Comparison of ENCODE assay signal across 15 cellular contexts in the genomic region with DNA sequence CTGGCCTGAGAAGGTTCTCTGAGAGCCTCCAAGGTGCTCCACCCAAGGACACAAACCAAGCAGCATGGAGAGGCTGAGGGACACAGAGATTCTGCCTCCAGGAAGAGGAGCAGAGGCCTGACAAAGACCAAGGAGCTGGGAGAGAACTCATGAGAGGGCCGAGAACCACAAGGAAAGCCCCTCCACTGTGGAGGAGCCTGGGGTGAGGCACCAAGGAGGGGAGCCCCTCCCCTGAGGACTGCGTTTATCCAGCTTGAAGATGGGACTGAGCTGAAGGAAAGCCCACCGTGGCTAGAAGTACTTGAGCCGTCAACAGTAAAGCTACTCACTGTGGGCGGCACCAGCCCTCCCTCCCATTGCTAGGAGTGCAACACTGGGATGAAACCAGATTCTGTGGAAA.
A peak's percentile ranks its signal among the peaks of the same experiment; 100 is the strongest.
DNase-seq lines count a peak whose midpoint lies in the region; ATAC-seq lines count a peak whose summit lies in the region.
"Had no signal": no experiment of that assay in that cellular context is flagged by ENCODE, and none has a peak within 500 bp of the region (broad histone marks: within the 10 kb centered on the region; RNA-seq: fewer than 3 reads in every experiment).

No MANE protein-coding gene starts in this region.

- H3K4me3 Mint-ChIP-seq in activated CD4-positive, alpha-beta T cell treated with anti-CD3 and anti-CD28 coated beads, Interleukin-2, amount 10 ng/mL, durations not matched to agents 24 days and 14 days = no peak overlapping the region
- no peak overlapping the region for H3K4me3 Mint-ChIP-seq in activated CD4-positive, alpha-beta T cell treated with anti-CD3 and anti-CD28 coated beads for 36 hours
- H3K4me3 Mint-ChIP-seq in CD4-positive, alpha-beta memory T cell = no peak overlapping the region

- H3K4me1 Mint-ChIP-seq in activated CD4-positive, alpha-beta T cell treated with anti-CD3 and anti-CD28 coated beads, Interleukin-2, amount 10 ng/mL, durations not matched to agents 24 days and 14 days = peaks cover 36% of the 10 kb centered on the region
- peaks cover 42% of the 10 kb centered on the region for H3K4me1 Mint-ChIP-seq in activated CD4-positive, alpha-beta T cell treated with anti-CD3 and anti-CD28 coated beads for 36 hours
- H3K4me1 Mint-ChIP-seq in CD4-positive, alpha-beta memory T cell = peaks cover 0 to 4% (median 2%) of the 10 kb centered on the region in 4 donors

- H3K9me3 ChIP-seq in CD4-positive, alpha-beta memory T cell (ENCODE audit: control insufficient read depth in 1 of 2, low read length in 2 of 2) = no peaks in the 10 kb centered on the region

- H3K27me3 Mint-ChIP-seq in activated CD4-positive, alpha-beta T cell treated with anti-CD3 and anti-CD28 coated beads, Interleukin-2, amount 10 ng/mL, durations not matched to agents 24 days and 14 days = no peaks in the 10 kb centered on the region
- H3K27me3 Mint-ChIP-seq in activated CD4-positive, alpha-beta T cell treated with anti-CD3 and anti-CD28 coated beads for 36 hours = no peaks in the 10 kb centered on the region
- peaks cover 0 to 12% of the 10 kb centered on the region in 2 donors for H3K27me3 Mint-ChIP-seq in CD4-positive, alpha-beta memory T cell

- H3K27ac Mint-ChIP-seq in activated CD4-positive, alpha-beta T cell treated with anti-CD3 and anti-CD28 coated beads, Interleukin-2, amount 10 ng/mL, durations not matched to agents 24 days and 14 days = peak overlapping the region; percentile 39
- no peak overlapping the region for H3K27ac Mint-ChIP-seq in activated CD4-positive, alpha-beta T cell treated with anti-CD3 and anti-CD28 coated beads for 36 hours
- peak overlapping the region in 1 of 7 donors; percentile 23 for H3K27ac Mint-ChIP-seq in CD4-positive, alpha-beta memory T cell

- no peaks in the 10 kb centered on the region for H3K36me3 Mint-ChIP-seq in activated CD4-positive, alpha-beta T cell treated with anti-CD3 and anti-CD28 coated beads, Interleukin-2, amount 10 ng/mL, durations not matched to agents 24 days and 14 days (ENCODE audit: low read depth)
- H3K36me3 Mint-ChIP-seq in activated CD4-positive, alpha-beta T cell treated with anti-CD3 and anti-CD28 coated beads for 36 hours (ENCODE audit: low read depth) = no peaks in the 10 kb centered on the region
- no peaks in the 10 kb centered on the region for H3K36me3 Mint-ChIP-seq in CD4-positive, alpha-beta memory T cell

- no peak overlapping the region for H3K4me3 ChIP-seq in CD4-positive, alpha-beta memory T cell (ENCODE audit: low read length in 2 of 2)
- H3K4me3 ChIP-seq: cardiac muscle cell had no signal

- peaks cover 12% of the 10 kb centered on the region for H3K9me3 Mint-ChIP-seq in activated CD4-positive, alpha-beta T cell treated with anti-CD3 and anti-CD28 coated beads, Interleukin-2, amount 10 ng/mL, durations not matched to agents 24 days and 14 days
- no peaks in the 10 kb centered on the region for H3K9me3 Mint-ChIP-seq in activated CD4-positive, alpha-beta T cell treated with anti-CD3 and anti-CD28 coated beads for 36 hours (ENCODE audit: low read depth)
- peaks cover 0 to 4% (median 0%) of the 10 kb centered on the region in 8 donors for H3K9me3 Mint-ChIP-seq in CD4-positive, alpha-beta memory T cell

- H3K36me3 ChIP-seq in CD4-positive, alpha-beta memory T cell (ENCODE audit: insufficient read depth, low read length) = no peaks in the 10 kb centered on the region
- H3K36me3 ChIP-seq: cardiac muscle cell had no signal

- H3K27me3 ChIP-seq in CD4-positive, alpha-beta memory T cell (ENCODE audit: insufficient read depth, low read length) = no peaks in the 10 kb centered on the region
- H3K27me3 ChIP-seq: cardiac muscle cell had no signal

- H3K27ac ChIP-seq in CD4-positive, alpha-beta memory T cell (ENCODE audit: low read depth, low read length) = no peak overlapping the region
- H3K27ac ChIP-seq: cardiac muscle cell, HL-60 had no signal

- POLR2A ChIA-PET in activated CD4-positive, alpha-beta T cell treated with anti-CD3 and anti-CD28 coated beads for 36 hours (lab: Charles Lee) = interaction anchor here (0.6 kb wide), 1 partner anchor 8 kb away, joined by 3 read pairs; no protein-coding TSS in a partner anchor
- POLR2A ChIA-PET in CD4-positive, alpha-beta memory T cell (lab: Charles Lee; ENCODE audit: partially characterized antibody) = no interaction called here

- intact Hi-C loops in activated CD4-positive, alpha-beta T cell treated with anti-CD3 and anti-CD28 coated beads, Interleukin-2, amount 10 ng/mL, durations not matched to agents 24 days and 14 days (cut with micrococcal nuclease) = loop anchor here (5.0 to 10.0 kb wide), 2 partner anchors 60 to 218 kb away; no protein-coding TSS in a partner anchor
- intact Hi-C loops in activated CD4-positive, alpha-beta T cell treated with anti-CD3 and anti-CD28 coated beads for 36 hours (cut with DNase I, micrococcal nuclease) = loop anchor here (5.0 to 10.0 kb wide), 4 partner anchors 50 to 205 kb away; no protein-coding TSS in a partner anchor
- intact Hi-C loops in left colon (cut with DNase I, micrococcal nuclease) = no loop called here
- intact Hi-C loops in CD4-positive, alpha-beta memory T cell (cut with micrococcal nuclease) = no loop called here

- H3K4me1 ChIP-seq in CD4-positive, alpha-beta memory T cell (ENCODE audit: insufficient read depth, low read length) = no peaks in the 10 kb centered on the region

- CTCF ChIA-PET in activated CD4-positive, alpha-beta T cell treated with anti-CD3 and anti-CD28 coated beads for 36 hours (lab: Charles Lee) = no interaction called here
- CTCF ChIA-PET in CD4-positive, alpha-beta memory T cell (lab: Charles Lee; ENCODE audit: partially characterized antibody) = no interaction called here

- ATAC-seq in activated CD4-positive, alpha-beta T cell treated with anti-CD3 and anti-CD28 coated beads for 36 hours = no peak
- ATAC-seq in HG02571 (IDR thresholded peaks at IDR 0.05; ENCODE audit: unreplicated experiment) (peak; percentile 8), HG03460 (IDR thresholded peaks at IDR 0.05; ENCODE audit: unreplicated experiment) (peak; percentile 2), left colon (no peak)
- peak; percentile 4 for ATAC-seq in stimulated activated naive CD8-positive, alpha-beta T cell treated with anti-CD3 and anti-CD28 coated beads, Interleukin-15, Interleukin-2, amounts not matched to agents 100 U/mL and 50 U/mL, for 24 hours

- no peak for DNase-seq in activated CD4-positive, alpha-beta T cell treated with anti-CD3 and anti-CD28 coated beads, Interleukin-2, amount 10 ng/mL, durations not matched to agents 24 days and 14 days
- DNase-seq in activated CD4-positive, alpha-beta T cell treated with anti-CD3 and anti-CD28 coated beads for 36 hours = no peak
- no peak for DNase-seq in stimulated activated naive CD8-positive, alpha-beta T cell treated with anti-CD3 and anti-CD28 coated beads, Interleukin-15, Interleukin-2, amounts not matched to agents 100 U/mL and 50 U/mL, for 24 hours
- DNase-seq in left colon (no peak), NCI-H1092 (lab: John Stamatoyannopoulos, UW) (no peak)
- DNase-seq in CD4-positive, alpha-beta memory T cell = no peak
- DNase-seq: activated CD4-positive, CD25-positive, alpha-beta regulatory T cell; activated effector memory CD4-positive, alpha-beta T cell treated with anti-CD3 and anti-CD28 coated beads, Interleukin-2, amount 50 U/mL, for 16 hours; mesendoderm; SIG-M5; stimulated activated CD4-positive, alpha-beta T cell treated with anti-CD3 and anti-CD28 coated beads, Interleukin-4, amount 100 ng/mL, for 4 hours had no signal

Comparison
In these comparisons a context has a peak if more than half of its experiments do, and no peak if none do; other contexts are left out.
1. ATAC-seq: peak in HG02571 (single experiment), HG03460 (single experiment) and stimulated activated naive CD8-positive, alpha-beta T cell treated with anti-CD3 and anti-CD28 coated beads, Interleukin-15, Interleukin-2, amounts not matched to agents 100 U/mL and 50 U/mL, for 24 hours (single experiment); none in activated CD4-positive, alpha-beta T cell treated with anti-CD3 and anti-CD28 coated beads for 36 hours (single experiment) and left colon (single experiment).
2. intact Hi-C loops: an anchor here in activated CD4-positive, alpha-beta T cell treated with anti-CD3 and anti-CD28 coated beads, Interleukin-2, amount 10 ng/mL, durations not matched to agents 24 days and 14 days (5.0 to 10.0 kb wide) and activated CD4-positive, alpha-beta T cell treated with anti-CD3 and anti-CD28 coated beads for 36 hours (5.0 to 10.0 kb wide); none called in left colon and CD4-positive, alpha-beta memory T cell.